8 cellular contexts compared by ENCODE assay signal in genomic region chr19:56538254-56538760, GRCh38. TPM values are rescaled to one million over a fixed set of nuclear protein-coding genes. Genes with fewer than 3 reads are reported as not detected.
DNase-seq lines count a peak whose midpoint lies in the region; TF ChIP-seq lines count a peak whose summit lies in the region.

No MANE protein-coding gene starts in this region.

- H3K27me3 Mint-ChIP-seq in MCF 10A (ENCODE audit: insufficient read depth, unreplicated experiment): no peaks in the 10 kb centered on the region

- H3K4me2 ChIP-seq in neural cell (ENCODE audit: low read length): peak overlapping the region; percentile 11

- H3K4me3 ChIP-seq in HUES48 (ENCODE audit: low read depth, low read length) (peak overlapping the region; percentile 95), SJCRH30 (peak overlapping the region; percentile 93), foreskin fibroblast (ENCODE audit: low read depth in 1 of 2, low read length in 2 of 2) (peak overlapping the region; percentile 75 to 83), neural cell (ENCODE audit: low read length) (peak overlapping the region; percentile 74)

- H4K20me1 ChIP-seq in neural cell (ENCODE audit: insufficient read depth): no peaks in the 10 kb centered on the region

- POLR2A ChIA-PET in MCF 10A (lab: Yijun Ruan, JAX): no interaction called here

- intact Hi-C loops in MCF 10A (cut with micrococcal nuclease): no loop called here

- H3K4me3 Mint-ChIP-seq in MCF 10A (ENCODE audit: unreplicated experiment): no peak overlapping the region

- no peaks in the 10 kb centered on the region for H3K27me3 ChIP-seq in HUES48 (ENCODE audit: control insufficient read depth, insufficient read depth, low read length)
- no peaks in the 10 kb centered on the region for H3K27me3 ChIP-seq in SJCRH30
- no peaks in the 10 kb centered on the region for H3K27me3 ChIP-seq in neural cell (ENCODE audit: insufficient read depth, low read depth, low read length)

- CTCF ChIA-PET in MCF 10A (lab: Yijun Ruan, JAX): no interaction called here

- H3K4me1 ChIP-seq in HUES48 (ENCODE audit: control insufficient read depth, insufficient read depth, low read length) (no peaks in the 10 kb centered on the region), SJCRH30 (no peaks in the 10 kb centered on the region)

- peak; percentile 77 to 94 for DNase-seq in T47D (ENCODE audit: low read depth in 1 of 2, low spot score in 1 of 2)
- no peak for DNase-seq in MCF 10A (ENCODE audit: unreplicated experiment)
- DNase-seq in SJCRH30: peak; percentile 96
- peak; percentile 76 to 89 (median 84) for DNase-seq in activated naive CD4-positive, alpha-beta T cell (lab: John Stamatoyannopoulos, UW)
- peak; percentile 86 to 95 for DNase-seq in foreskin fibroblast
- DNase-seq in stimulated activated naive CD4-positive, alpha-beta T cell (lab: John Stamatoyannopoulos, UW): peak; percentile 79 to 98 (median 88)

- H3K36me3 ChIP-seq in HUES48 (ENCODE audit: control insufficient read depth, insufficient read depth, low read length) (0 out of 2 replicates have a peak, but pooled peaks cover 4% of the 10 kb centered on the region), SJCRH30 (peaks cover 10% of the 10 kb centered on the region; the same call in 1 of the 2 replicates), neural cell (ENCODE audit: insufficient read depth, low read length) (peaks cover 28% of the 10 kb centered on the region)

- peak; percentile 32 for TF ChIP-seq RAD21 in neural cell (conservative IDR thresholded peaks at IDR 0.05)

- no peaks in the 10 kb centered on the region for H3K4me1 Mint-ChIP-seq in MCF 10A (ENCODE audit: insufficient read depth, unreplicated experiment)

- H3K79me2 ChIP-seq in neural cell (replicated peaks; ENCODE audit: insufficient read depth, low read length): peaks cover 18% of the 10 kb centered on the region

- H3K27ac ChIP-seq in HUES48 (ENCODE audit: low read depth, low read length) (peak overlapping the region; percentile 75), SJCRH30 (peak overlapping the region; percentile 93), neural cell (ENCODE audit: low read length) (peak overlapping the region; percentile 92)

- no peak overlapping the region for H3K27ac Mint-ChIP-seq in MCF 10A (ENCODE audit: low read depth, unreplicated experiment)

- BruUV-seq in MCF 10A (replicated peaks; lab: Mats Ljungman, UMichigan): no TSS peak

- H3K36me3 Mint-ChIP-seq in MCF 10A (ENCODE audit: insufficient read depth, unreplicated experiment): no peaks in the 10 kb centered on the region

- peaks cover 25% of the 10 kb centered on the region for H3K9me3 Mint-ChIP-seq in MCF 10A (ENCODE audit: unreplicated experiment)

- H3K9me3 ChIP-seq in HUES48 (ENCODE audit: control insufficient read depth, insufficient read depth, low read length): peaks cover 57% of the 10 kb centered on the region
- H3K9me3 ChIP-seq in SJCRH30 (replicated peaks): peaks cover 13% of the 10 kb centered on the region; the same call in 1 of the 2 replicates
- H3K9me3 ChIP-seq in neural cell (ENCODE audit: low read length): peaks cover 12% of the 10 kb centered on the region

- no peaks in the 10 kb centered on the region for H3F3A ChIP-seq in neural cell (ENCODE audit: insufficient read depth, low read length, poor library complexity, severe bottlenecking)

- H3K9ac ChIP-seq in HUES48 (ENCODE audit: low read depth, low read length) (peak overlapping the region; percentile 71), neural cell (ENCODE audit: low read length) (peak overlapping the region; percentile 86)

- TF ChIP-seq CTCF in MCF 10A (IDR thresholded peaks at IDR 0.05; ENCODE audit: unreplicated experiment): no peak
- TF ChIP-seq CTCF in foreskin fibroblast (IDR thresholded peaks at IDR 0.05; ENCODE audit: low read depth, low read length): no peak
- no peak for TF ChIP-seq CTCF in neural cell (IDR thresholded peaks at IDR 0.05; ENCODE audit: poor library complexity, severe bottlenecking)

- H2AFZ ChIP-seq in neural cell (ENCODE audit: low read depth, low read length): peak overlapping the region; percentile 83

- peak; percentile 41 for TF ChIP-seq EP300 in neural cell (conservative IDR thresholded peaks at IDR 0.05; ENCODE audit: poor library complexity, severe bottlenecking)

- in situ Hi-C loops in T47D (cut with HindIII; ENCODE audit: low pct_unique_long_range_greater_than_20kb, low sequenced_read_pairs): no loop called here

- no peaks in the 10 kb centered on the region for H3K9me2 ChIP-seq in neural cell (ENCODE audit: insufficient read depth, low read length)

TF ChIP-seq in neural cell, 6 proteins besides CTCF, POLR2A, EP300 and RAD21:
- TF ChIP-seq TAF1 (IDR thresholded peaks at IDR 0.05; ENCODE audit: low read depth) (no peak), EZH2 (IDR thresholded peaks at IDR 0.05; ENCODE audit: borderline replicate concordance, insufficient read depth, low read length, poor library complexity, severe bottlenecking) (no peak), SMC3 (conservative IDR thresholded peaks at IDR 0.05; ENCODE audit: poor library complexity) (no peak), REST (IDR thresholded peaks at IDR 0.05; ENCODE audit: borderline replicate concordance) (no peak), POLR2AphosphoS5 (IDR thresholded peaks at IDR 0.05) (peak; percentile 77), MXI1 (conservative IDR thresholded peaks at IDR 0.05; ENCODE audit: poor library complexity, severe bottlenecking) (peak; percentile 30)

RNA-seq across cellular contexts. Expression of gene ZFP28, which starts 0.4 kb away (rescaled TPM):
- not detected in 2 replicates for total RNA-seq in MCF 10A (2022)
- total RNA-seq in SJCRH30 (2014; rRNA removed; shearing (Covaris generic)): 8.1 and 10.4 TPM in 2 replicates
- 39.9 and 45.1 TPM in 2 replicates for polyA plus RNA-seq in neural cell
- 41.9 and 44.9 TPM in 2 replicates for polyA minus RNA-seq in neural cell

RNA-seq across cellular contexts. Expression of gene ZNF470, which starts 29.0 kb away (rescaled TPM):
- not detected in 2 replicates for total RNA-seq in MCF 10A (2022)
- total RNA-seq in SJCRH30 (2014; rRNA removed; shearing (Covaris generic)): 6.1 and 7.2 TPM in 2 replicates
- polyA plus RNA-seq in neural cell: 9.6 and 13.6 TPM in 2 replicates
- polyA minus RNA-seq in neural cell: 20.7 and 25.6 TPM in 2 replicates

RNA-seq across cellular contexts. Expression of gene ZNF471, which starts 30.7 kb away (rescaled TPM):
- total RNA-seq in MCF 10A (2022): not detected in 2 replicates
- total RNA-seq in SJCRH30 (2014; rRNA removed; shearing (Covaris generic)): 2.5 and 3.4 TPM in 2 replicates
- polyA plus RNA-seq in neural cell: 30.0 and 31.1 TPM in 2 replicates
- polyA minus RNA-seq in neural cell: 22.4 and 29.4 TPM in 2 replicates

RNA-seq across cellular contexts. Expression of gene ZNF71, which starts 56.8 kb away (rescaled TPM):
- total RNA-seq in MCF 10A (2022): 4.0 and 5.9 TPM in 2 replicates
- 11.1 and 11.4 TPM in 2 replicates for total RNA-seq in SJCRH30 (2014; rRNA removed; shearing (Covaris generic))
- 28.8 and 38.0 TPM in 2 replicates for polyA plus RNA-seq in neural cell
- polyA minus RNA-seq in neural cell: 49.9 and 57.6 TPM in 2 replicates
